Comparison of ENCODE assay signal across 18 cellular contexts in the genomic region with DNA sequence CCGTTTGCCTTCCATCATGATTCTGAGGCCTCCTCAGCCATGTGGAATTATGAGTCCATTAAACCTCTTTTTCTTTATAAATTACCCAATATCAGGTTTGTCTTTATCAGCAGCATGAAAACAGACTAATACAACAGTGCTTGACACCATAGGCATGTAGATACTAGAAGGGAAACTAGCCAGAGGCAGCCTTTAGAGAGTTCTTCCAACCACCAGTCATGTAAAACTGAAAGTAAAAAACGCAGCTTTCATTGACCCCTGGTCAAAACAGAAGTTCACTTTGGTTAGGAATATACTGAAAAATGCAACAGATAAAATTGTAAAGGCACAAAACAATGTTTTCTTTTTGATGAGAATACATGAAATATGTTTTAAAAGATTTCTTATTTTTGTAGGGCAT.
DNase-seq lines count a peak whose midpoint lies in the region; ATAC-seq and TF ChIP-seq lines count a peak whose summit lies in the region.
"Had no signal": no experiment of that assay in that cellular context is flagged by ENCODE, and none has a peak within 500 bp of the region (broad histone marks: within the 10 kb centered on the region; RNA-seq: fewer than 3 reads in every experiment).

No MANE protein-coding gene starts in this region.

- no peak for TF ChIP-seq EP300 in stomach (IDR thresholded peaks at IDR 0.05)

- TF ChIP-seq POLR2A in stomach (IDR thresholded peaks at IDR 0.05): no peak

- intact Hi-C loops in right cardiac atrium (cut with DNase I): no loop called here
- intact Hi-C loops in heart right ventricle (cut with DNase I): no loop called here
- intact Hi-C loops in stomach (cut with DNase I; ENCODE audit: low total_unique reads): no loop called here

- H3K79me1 ChIP-seq in mesendoderm (ENCODE audit: low read length): no peaks in the 10 kb centered on the region

- H2BK5ac ChIP-seq in mesendoderm (ENCODE audit: low read length): no peak overlapping the region

- H4K5ac ChIP-seq in mesendoderm (ENCODE audit: low read length): no peak overlapping the region

- H3K23ac ChIP-seq in mesendoderm (ENCODE audit: low read length): no peak overlapping the region

- no peak overlapping the region for H4K8ac ChIP-seq in mesendoderm (ENCODE audit: low read depth, low read length)

- H3K9ac ChIP-seq in KMS-11 (no peak overlapping the region), mesendoderm (ENCODE audit: low read length) (no peak overlapping the region)

- no peak overlapping the region for H2AK5ac ChIP-seq in mesendoderm (ENCODE audit: low read length)

- no peak for DNase-seq in right cardiac atrium
- DNase-seq in heart right ventricle: no peak
- no peak for DNase-seq in type B pancreatic cell (ENCODE audit: extremely low spot score, unreplicated experiment)
- no peak for DNase-seq in AML-193 (lab: John Stamatoyannopoulos, UW)
- DNase-seq in mesendoderm: no peak
- DNase-seq in stomach: no peak
- DNase-seq: 8988T; KBM-7; natural killer cell; NCI-H1105 treated with DMSO at 0.1 percent for 48 hours; NCI-H2171 treated with DMSO at 0.1 percent for 48 hours; NCI-H774; stimulated activated naive CD8-positive, alpha-beta T cell treated with anti-CD3 and anti-CD28 coated beads, Interleukin-15, Interleukin-2, amounts not matched to agents 100 U/mL and 50 U/mL, for 24 hours; upper lobe of right lung had no signal

- H3K18ac ChIP-seq in mesendoderm (ENCODE audit: low read length): no peak overlapping the region

- H3K4me2 ChIP-seq in KMS-11 (peak overlapping the region; percentile 27), mesendoderm (ENCODE audit: low read length) (no peak overlapping the region)

- H3K4me1 Mint-ChIP-seq in type B pancreatic cell (ENCODE audit: unreplicated experiment): peaks cover 25% of the 10 kb centered on the region
- H3K4me1 Mint-ChIP-seq: CD14-positive monocyte, natural killer cell had no signal

- H3K79me2 ChIP-seq in KMS-11 (ENCODE audit: insufficient read depth, low read depth): no peaks in the 10 kb centered on the region
- H3K79me2 ChIP-seq in mesendoderm (ENCODE audit: control insufficient read depth, insufficient read depth, low read length): no peaks in the 10 kb centered on the region

- ATAC-seq in right cardiac atrium (no peak), heart right ventricle (no peak), HG02870 (IDR thresholded peaks at IDR 0.05; ENCODE audit: unreplicated experiment) (peak; percentile 90)
- ATAC-seq: activated naive CD4-positive, alpha-beta T cell treated with anti-CD3 and anti-CD28 coated beads, Interleukin-2, amount 50 U/mL, for 72 hours; natural killer cell; stimulated activated naive CD8-positive, alpha-beta T cell treated with anti-CD3 and anti-CD28 coated beads, Interleukin-15, Interleukin-2, amounts not matched to agents 100 U/mL and 50 U/mL, for 24 hours; upper lobe of right lung had no signal

- no peak overlapping the region for H3K56ac ChIP-seq in mesendoderm (ENCODE audit: low read length)

- no peak overlapping the region for H2BK15ac ChIP-seq in mesendoderm (replicated peaks; ENCODE audit: low read depth)

- TF ChIP-seq CTCF in heart right ventricle (IDR thresholded peaks at IDR 0.05) (no peak), KMS-11 (conservative IDR thresholded peaks at IDR 0.05; ENCODE audit: low read depth, low read length) (no peak), type B pancreatic cell (conservative IDR thresholded peaks at IDR 0.05) (no peak), stomach (IDR thresholded peaks at IDR 0.05) (no peak)

- WGBS in right cardiac atrium: 53% methylated on average over 2 of the region's 2 CpGs
- WGBS in heart right ventricle, 2 donors: 63 to 67% methylated on average over 2 of the region's 2 CpGs
- WGBS in mesendoderm (ENCODE audit: extremely low coverage, insufficient coverage, low lambda C conversion rate): no CpG with 5 or more reads among the region's 2 CpGs
- 52 to 57% (median 56%) methylated on average over 2 of the region's 2 CpGs for WGBS in stomach, 5 donors

- no peaks in the 10 kb centered on the region for H4K20me1 ChIP-seq in KMS-11 (ENCODE audit: insufficient read depth)

- H3K27me3 Mint-ChIP-seq in type B pancreatic cell: no peaks in the 10 kb centered on the region

- H3K4me1 ChIP-seq in right cardiac atrium (ENCODE audit: control insufficient read depth, insufficient read depth, low read length) (no peaks in the 10 kb centered on the region), heart right ventricle (peaks cover 0 to 9% (median 0%) of the 10 kb centered on the region in 9 donors), KMS-11 (ENCODE audit: low read depth, poor library complexity, severe bottlenecking) (peaks cover 9% of the 10 kb centered on the region), mesendoderm (ENCODE audit: control insufficient read depth, low read depth, low read length) (no peaks in the 10 kb centered on the region), stomach (no peaks in the 10 kb centered on the region)
- H3K4me1 ChIP-seq: upper lobe of right lung had no signal

- H3K27ac Mint-ChIP-seq in type B pancreatic cell: peak overlapping the region; percentile 29
- H3K27ac Mint-ChIP-seq: activated naive CD4-positive, alpha-beta T cell treated with anti-CD3 and anti-CD28 coated beads, Interleukin-2, amount 50 U/mL, for 72 hours; CD14-positive monocyte; natural killer cell had no signal

- H3K9me3 ChIP-seq in right cardiac atrium (ENCODE audit: control insufficient read depth, low read length) (no peaks in the 10 kb centered on the region), heart right ventricle (peaks cover 0 to 4% (median 0%) of the 10 kb centered on the region in 11 donors), stomach (no peaks in the 10 kb centered on the region)
- H3K9me3 ChIP-seq: upper lobe of right lung had no signal

- peak overlapping the region; percentile 15 for H3K4me3 ChIP-seq in right cardiac atrium (ENCODE audit: low read length)
- no peak overlapping the region for H3K4me3 ChIP-seq in heart right ventricle
- H3K4me3 ChIP-seq in KMS-11 (IDR thresholded peaks at IDR 0.05; ENCODE audit: insufficient read depth, low read depth, low read length): no peak overlapping the region
- H3K4me3 ChIP-seq in mesendoderm (ENCODE audit: low read length): no peak overlapping the region
- no peak overlapping the region for H3K4me3 ChIP-seq in stomach
- H3K4me3 ChIP-seq: upper lobe of right lung had no signal

- no peaks in the 10 kb centered on the region for H3K36me3 ChIP-seq in heart right ventricle
- H3K36me3 ChIP-seq in KMS-11 (ENCODE audit: insufficient read depth): no peaks in the 10 kb centered on the region
- H3K36me3 ChIP-seq in mesendoderm (ENCODE audit: control insufficient read depth, insufficient read depth, low read length): no peaks in the 10 kb centered on the region
- no peaks in the 10 kb centered on the region for H3K36me3 ChIP-seq in stomach
- H3K36me3 ChIP-seq: upper lobe of right lung had no signal

- H2BK120ac ChIP-seq in mesendoderm (ENCODE audit: low read depth, low read length): no peak overlapping the region

- H3K27ac ChIP-seq in right cardiac atrium (ENCODE audit: low read length) (no peak overlapping the region), heart right ventricle (no peak overlapping the region), KMS-11 (no peak overlapping the region), mesendoderm (ENCODE audit: low read depth, low read length) (no peak overlapping the region), stomach (no peak overlapping the region)
- H3K27ac ChIP-seq: upper lobe of right lung had no signal

- H3K9me3 Mint-ChIP-seq in type B pancreatic cell: peaks cover 4% of the 10 kb centered on the region
- H3K9me3 Mint-ChIP-seq: natural killer cell had no signal

- H3K27me3 ChIP-seq in right cardiac atrium (ENCODE audit: control insufficient read depth, insufficient read depth) (no peaks in the 10 kb centered on the region), heart right ventricle (no peaks in the 10 kb centered on the region), KMS-11 (ENCODE audit: insufficient read depth, low read depth) (no peaks in the 10 kb centered on the region), mesendoderm (ENCODE audit: insufficient read depth, low read length, poor library complexity) (no peaks in the 10 kb centered on the region), stomach (no peaks in the 10 kb centered on the region)
- H3K27me3 ChIP-seq: upper lobe of right lung had no signal

- H3K4ac ChIP-seq in mesendoderm (ENCODE audit: low read depth, low read length): no peak overlapping the region

- no peak overlapping the region for H2AFZ ChIP-seq in KMS-11 (ENCODE audit: low read depth)

- H3K4me3 Mint-ChIP-seq in type B pancreatic cell: no peak overlapping the region
- H3K4me3 Mint-ChIP-seq: CD14-positive monocyte, natural killer cell had no signal

- H3K36me3 Mint-ChIP-seq in type B pancreatic cell: no peaks in the 10 kb centered on the region
- H3K36me3 Mint-ChIP-seq: CD14-positive monocyte, natural killer cell had no signal
